ENCODE assay signal across 8 cellular contexts in the genomic region with DNA sequence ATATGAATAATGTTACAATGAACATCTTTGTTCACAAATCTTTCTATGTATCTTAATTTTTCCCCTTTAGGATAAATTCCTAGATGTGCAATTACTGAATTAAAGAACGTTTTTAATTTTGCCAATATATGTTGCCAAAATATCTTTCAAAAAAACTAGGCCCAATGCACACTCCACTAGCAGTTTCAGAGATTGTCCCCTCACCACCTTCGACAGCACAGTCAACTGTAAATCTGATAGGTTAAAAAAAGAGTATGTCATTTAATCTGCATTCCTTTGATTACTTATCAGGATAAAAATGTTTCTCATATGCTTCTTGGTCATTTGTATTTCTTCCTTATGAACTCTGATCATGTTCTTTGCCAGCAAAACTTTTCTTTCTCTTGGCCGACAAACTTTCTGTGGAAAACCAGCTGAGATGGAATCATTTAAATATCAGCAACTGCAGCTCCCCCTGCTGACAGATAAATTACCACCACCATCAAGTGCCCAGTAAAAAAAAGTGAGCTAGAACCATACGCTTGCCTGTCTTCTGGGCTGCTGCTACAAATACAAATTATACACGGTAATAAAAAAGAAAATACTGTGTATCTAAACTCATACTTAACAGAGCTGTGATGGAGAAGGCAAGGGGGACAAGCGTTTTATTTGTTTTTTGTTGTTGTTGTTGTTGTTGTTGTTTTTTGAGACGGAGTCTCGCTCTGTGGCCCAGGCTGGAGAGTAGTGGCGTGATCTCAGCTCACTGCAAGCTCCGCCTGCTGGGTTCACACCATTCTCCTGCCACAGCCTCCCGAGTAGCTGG. TPM values are rescaled to one million over a fixed set of nuclear protein-coding genes. Genes with fewer than 3 reads are reported as not detected.
DNase-seq lines count a peak whose midpoint lies in the region; ATAC-seq and TF ChIP-seq lines count a peak whose summit lies in the region.

No MANE protein-coding gene starts in this region.

- H4K91ac ChIP-seq in trophoblast cell (ENCODE audit: low read depth, low read length) = no peak overlapping the region

- in situ Hi-C loops in KBM-7 (cut with MboI; ENCODE audit: low pct_unique_long_range_greater_than_20kb, low sequenced_read_pairs) (no loop called here), Panc1 (cut with HindIII; ENCODE audit: low pct_unique_long_range_greater_than_20kb, low sequenced_read_pairs) (no loop called here)

- WGBS in trophoblast cell (ENCODE audit: extremely low coverage, insufficient coverage, insufficient read length) = no CpG with 5 or more reads among the region's 11 CpGs

- no peak overlapping the region for H3K14ac ChIP-seq in trophoblast cell (ENCODE audit: low read length)

- H3K9ac ChIP-seq in trophoblast cell (ENCODE audit: low read length) = no peak overlapping the region

- H3K27ac ChIP-seq in Panc1 (ENCODE audit: low read length) (no peak overlapping the region), trophoblast cell (ENCODE audit: low read depth, low read length) (no peak overlapping the region)

- H3K4me2 ChIP-seq in trophoblast cell (ENCODE audit: low read length) = no peak overlapping the region

- ATAC-seq in Panc1 (peak; percentile 91), HG02938 (IDR thresholded peaks at IDR 0.05; ENCODE audit: unreplicated experiment) (no peak), HG03135 (IDR thresholded peaks at IDR 0.05; ENCODE audit: unreplicated experiment) (no peak)

- no peak overlapping the region for H3K18ac ChIP-seq in trophoblast cell (ENCODE audit: low read length)

- H2AFZ ChIP-seq in trophoblast cell (ENCODE audit: insufficient read depth, low read length, poor library complexity) = no peak overlapping the region

- POLR2A ChIA-PET in Panc1 (lab: Charles Lee) = no interaction called here

- H3K36me3 ChIP-seq in Panc1 (ENCODE audit: control insufficient read depth, insufficient read depth, low read length) = no peaks in the 10 kb centered on the region
- H3K36me3 ChIP-seq in trophoblast cell (ENCODE audit: control insufficient read depth in 1 of 2, insufficient read depth in 2 of 2, low read length in 2 of 2) = peaks cover 8 to 17% of the 10 kb centered on the region in 2 experiments

- H3K4ac ChIP-seq in trophoblast cell (ENCODE audit: low read depth, low read length) = no peak overlapping the region

- no peak overlapping the region for H4K8ac ChIP-seq in trophoblast cell (ENCODE audit: low read depth, low read length)

- no peaks in the 10 kb centered on the region for H3K9me3 ChIP-seq in Panc1 (ENCODE audit: control insufficient read depth, insufficient read depth, low read depth, low read length)
- no peaks in the 10 kb centered on the region for H3K9me3 ChIP-seq in trophoblast cell (ENCODE audit: insufficient read depth, low read depth, low read length)

- TF ChIP-seq CTCF in Panc1 (IDR thresholded peaks at IDR 0.05) = peak; percentile 91

- intact Hi-C loops in Panc1 (cut with micrococcal nuclease; ENCODE audit: unreplicated experiment) = loop anchor here (2.0 kb wide), 1 partner anchor 18 kb away; no protein-coding TSS in a partner anchor

- DNase-seq in DMS 273 (lab: John Stamatoyannopoulos, UW; ENCODE audit: unreplicated experiment) (peak; percentile 91), KBM-7 (peak; percentile 79), Panc1 (ENCODE audit: low read depth, low spot score) (peak; percentile 51), germinal center (ENCODE audit: low spot score) (peak; percentile 78), trophoblast cell (peak; percentile 47 to 78)
- peak; percentile 54 for DNase-seq in activated naive CD4-positive, alpha-beta T cell treated with anti-CD3 and anti-CD28 coated beads, Interleukin-2, amount 50 U/mL, for 16 hours

- H3K4me1 ChIP-seq in Panc1 (ENCODE audit: control insufficient read depth, insufficient read depth, low read length) (no peaks in the 10 kb centered on the region; the same call in 1 of the 2 replicates), trophoblast cell (ENCODE audit: control insufficient read depth in 1 of 2, insufficient read depth in 2 of 2, low read length in 2 of 2) (no peaks in the 10 kb centered on the region)

- H3K27me3 ChIP-seq in Panc1 (ENCODE audit: control insufficient read depth, insufficient read depth, low read length) (no peaks in the 10 kb centered on the region), trophoblast cell (ENCODE audit: insufficient read depth, low read length) (no peaks in the 10 kb centered on the region)

- no peaks in the 10 kb centered on the region for H3K79me2 ChIP-seq in trophoblast cell (ENCODE audit: control insufficient read depth, insufficient read depth, low read length, poor library complexity)

- TSS peak; percentile 48 for BruUV-seq in Panc1 (replicated peaks; lab: Mats Ljungman, UMichigan)

- H3K79me1 ChIP-seq in trophoblast cell (ENCODE audit: low read length) = no peaks in the 10 kb centered on the region

- H2AK5ac ChIP-seq in trophoblast cell (ENCODE audit: low read length) = no peak overlapping the region

- no peak overlapping the region for H3K4me3 ChIP-seq in Panc1 (ENCODE audit: low read depth in 2 of 2, low read length in 2 of 2)
- H3K4me3 ChIP-seq in trophoblast cell (ENCODE audit: low read depth, low read length) = no peak overlapping the region

- H2BK5ac ChIP-seq in trophoblast cell (ENCODE audit: low read depth, low read length, poor library complexity) = no peak overlapping the region

- H4K12ac ChIP-seq in trophoblast cell (ENCODE audit: low read depth, low read length) = no peak overlapping the region

- H2BK120ac ChIP-seq in trophoblast cell (ENCODE audit: insufficient read depth, low read length, poor library complexity) = no peak overlapping the region

- CTCF ChIA-PET in Panc1 (lab: Charles Lee) = interaction anchor here (0.5 to 2.1 kb wide), 10 partner anchors 13 to 209 kb away, joined by 3 to 15 read pairs (median 4); a partner anchor contains a TSS

- no peak overlapping the region for H3K23ac ChIP-seq in trophoblast cell (ENCODE audit: low read length)

- H2BK12ac ChIP-seq in trophoblast cell (ENCODE audit: low read length) = no peak overlapping the region

RNA-seq across cellular contexts. Expression of a gene that starts 19.6 kb away (rescaled TPM):
- total RNA-seq in Panc1 (2021; ENCODE audit: unreplicated experiment) = 55.5 TPM
- 20.8 TPM for polyA plus RNA-seq in Panc1 (2012; ENCODE audit: insufficient read length)
- 34.1 and 34.6 TPM in 2 replicates for polyA plus RNA-seq in trophoblast cell (2013)
